In genomic region chr4:183478926-183479325, GRCh38 we compare ENCODE assay signal across 29 cellular contexts.
"Had no signal": no experiment of that assay in that cellular context is flagged by ENCODE, and none has a peak within 500 bp of the region (broad histone marks: within the 10 kb centered on the region; RNA-seq: fewer than 3 reads in every experiment).

No MANE protein-coding gene starts in this region.

- H3K4me3 ChIP-seq: Peyer's patch, SJSA1 had no signal

- H3K4me2 ChIP-seq: SK-N-SH had no signal

- DNase-seq: activated CD4-positive, alpha-beta T cell treated with anti-CD3 and anti-CD28 coated beads for 36 hours; activated CD4-positive, alpha-beta T cell treated with anti-CD3 and anti-CD28 coated beads, Interleukin-2, amount 10 ng/mL, durations not matched to agents 7 days and 5 days; activated CD4-positive, alpha-beta T cell treated with anti-CD3 and anti-CD28 coated beads, Interleukin-2, amount 50 U/mL, for 48 hours; activated CD8-positive, alpha-beta T cell treated with anti-CD3 and anti-CD28 coated beads, Interleukin-2, amount 10 ng/mL, durations not matched to agents 7 days and 5 days; activated gamma-delta T cell treated with Interleukin-2 at 50 U/mL for 16 hours; activated naive CD4-positive, alpha-beta T cell treated with anti-CD3 and anti-CD28 coated beads for 36 hours; activated T-cell treated with anti-CD3 and anti-CD28 coated beads, Interleukin-2, amount 50 U/mL, for 24 hours; anterior cingulate cortex; caudate nucleus; cerebellar nuclear complex; Karpas-422; NCI-H1105; NCI-H1417 treated with DMSO at 0.1 percent for 48 hours; NCI-H187 treated with DMSO at 0.1 percent for 48 hours; NCI-H2081; NCI-H2171 treated with DMSO at 0.1 percent for 48 hours; NCI-H2227 treated with DMSO at 0.1 percent for 48 hours; NCI-H446; NCI-H510A treated with DMSO at 0.1 percent for 48 hours; NCI-H69; PC-3; Peyer's patch; RPMI8226; SHP77 treated with DMSO at 0.1 percent for 48 hours; SK-N-SH had no signal

- H3K9me2 ChIP-seq: SK-N-SH had no signal

- H3K9ac ChIP-seq: SK-N-SH had no signal

- H3K36me3 ChIP-seq: Peyer's patch, SJSA1 had no signal

- H3K27ac ChIP-seq: Peyer's patch, SJSA1 had no signal

- H3K27me3 ChIP-seq: Peyer's patch had no signal

- ATAC-seq: activated CD4-positive, alpha-beta T cell treated with anti-CD3 and anti-CD28 coated beads for 36 hours; activated CD4-positive, CD25-positive, alpha-beta regulatory T cell treated with anti-CD3 and anti-CD28 coated beads, Interleukin-2, amount 50 U/mL, for 24 hours; activated CD8-positive, alpha-beta T cell treated with anti-CD3 and anti-CD28 coated beads, Interleukin-2, amount 10 ng/mL, durations not matched to agents 7 days and 5 days; activated naive CD4-positive, alpha-beta T cell treated with anti-CD3 and anti-CD28 coated beads, Interleukin-2, amount 50 U/mL, for 72 hours; PC-3; WTC11 had no signal

- H3K4me1 ChIP-seq: Peyer's patch, SJSA1 had no signal

- H3K9me3 ChIP-seq: Peyer's patch, SJSA1, SK-N-SH had no signal
